Comparison of ENCODE assay signal across 9 cellular contexts in genomic region chr1:75265792-75266191, GRCh38.
DNase-seq lines count a peak whose midpoint lies in the region; ATAC-seq and TF ChIP-seq lines count a peak whose summit lies in the region.
"Had no signal": no experiment of that assay in that cellular context is flagged by ENCODE, and none has a peak within 500 bp of the region (broad histone marks: within the 10 kb centered on the region; RNA-seq: fewer than 3 reads in every experiment).

No MANE protein-coding gene starts in this region.

- H3K27ac Mint-ChIP-seq in CD8-positive, alpha-beta T cell: no peak overlapping the region

- intact Hi-C loops in CD8-positive, alpha-beta T cell (cut with DNase I, micrococcal nuclease): loop anchor here in 1 of 2 experiments (10.0 kb wide), 1 partner anchor 359 kb away; no protein-coding TSS in a partner anchor

- no peaks in the 10 kb centered on the region for H3K9me3 ChIP-seq in CD8-positive, alpha-beta T cell (ENCODE audit: low read length)
- H3K9me3 ChIP-seq: mucosa of descending colon had no signal

- no peaks in the 10 kb centered on the region for H3K27me3 ChIP-seq in CD8-positive, alpha-beta T cell (ENCODE audit: insufficient read depth, low read length)

- no peak for TF ChIP-seq CTCF in CD8-positive, alpha-beta T cell (IDR thresholded peaks at IDR 0.05)

- CTCF ChIA-PET in CD8-positive, alpha-beta T cell (lab: Charles Lee): interaction anchor here (1.0 to 1.4 kb wide), 4 partner anchors 12 to 157 kb away, joined by 3 to 4 read pairs (median 4); no protein-coding TSS in a partner anchor

- DNase-seq in AML-193 (lab: John Stamatoyannopoulos, UW) (peak; percentile 2 to 32), NCI-H1930 (lab: John Stamatoyannopoulos, UW) (peak; percentile 8 to 14), amniotic epithelial cell (ENCODE audit: low read depth) (peak; percentile 14), left kidney (ENCODE audit: low read depth, low spot score) (peak; percentile 76)
- DNase-seq in CD8-positive, alpha-beta T cell: no peak

- POLR2A ChIA-PET in CD8-positive, alpha-beta T cell (lab: Charles Lee): no interaction called here

- ATAC-seq in GM18499 (IDR thresholded peaks at IDR 0.05; ENCODE audit: insufficient read depth, unreplicated experiment) (peak; percentile 82), HG02885 (IDR thresholded peaks at IDR 0.05; ENCODE audit: poor library complexity, unreplicated experiment) (peak; percentile 93), HG03045 (IDR thresholded peaks at IDR 0.05; ENCODE audit: unreplicated experiment) (no peak)
- no peak for ATAC-seq in CD8-positive, alpha-beta T cell
- ATAC-seq: mucosa of descending colon had no signal

- H3K36me3 ChIP-seq in CD8-positive, alpha-beta T cell (ENCODE audit: insufficient read depth, low read length): no peaks in the 10 kb centered on the region

- H3K36me3 Mint-ChIP-seq in CD8-positive, alpha-beta T cell: no peaks in the 10 kb centered on the region

- no peak overlapping the region for H3K4me3 ChIP-seq in CD8-positive, alpha-beta T cell (ENCODE audit: low read depth, low read length)
- H3K4me3 ChIP-seq: mucosa of descending colon had no signal

- no peaks in the 10 kb centered on the region for H3K27me3 Mint-ChIP-seq in CD8-positive, alpha-beta T cell (ENCODE audit: low read depth)

- no peaks in the 10 kb centered on the region for H3K4me1 Mint-ChIP-seq in CD8-positive, alpha-beta T cell (ENCODE audit: low read depth)

- H3K4me1 ChIP-seq in CD8-positive, alpha-beta T cell (ENCODE audit: insufficient read depth, low read length): no peaks in the 10 kb centered on the region

- peaks cover 11% of the 10 kb centered on the region for H3K9me3 Mint-ChIP-seq in CD8-positive, alpha-beta T cell

- no peak overlapping the region for H3K27ac ChIP-seq in CD8-positive, alpha-beta T cell (ENCODE audit: low read depth, low read length)

- H3K4me3 Mint-ChIP-seq in CD8-positive, alpha-beta T cell: no peak overlapping the region

Comparison
In these comparisons a context has a peak if more than half of its experiments do, and no peak if none do; other contexts are left out.
1. DNase-seq: peak in AML-193 (2 of 2), NCI-H1930 (2 of 2), amniotic epithelial cell (single experiment) and left kidney (single experiment); none in CD8-positive, alpha-beta T cell (0 of 7).
2. ATAC-seq: peak in GM18499 (single experiment) and HG02885 (single experiment); none in CD8-positive, alpha-beta T cell (single experiment) and HG03045 (single experiment).